ENCODE assay signal across 8 cellular contexts in genomic region chr11:63999349-64000025, GRCh38. TPM values are rescaled to one million over a fixed set of nuclear protein-coding genes. Genes with fewer than 3 reads are reported as not detected.
A peak's percentile ranks its signal among the peaks of the same experiment; 100 is the strongest.
DNase-seq lines count a peak whose midpoint lies in the region; ATAC-seq and TF ChIP-seq lines count a peak whose summit lies in the region.

No MANE protein-coding gene starts in this region.

- H3K9me3 Mint-ChIP-seq in T-cell: no peaks in the 10 kb centered on the region

- peaks cover 13% of the 10 kb centered on the region for H3K36me3 ChIP-seq in GM06990 (ENCODE audit: control insufficient read depth, insufficient read depth, low read length)

- no peaks in the 10 kb centered on the region for H3K27me3 ChIP-seq in GM06990 (replicated peaks; ENCODE audit: control insufficient read depth, insufficient read depth, low read length)

- peaks cover 17% of the 10 kb centered on the region for H3K36me3 Mint-ChIP-seq in T-cell

- peak overlapping the region in 2 of 3 donors; percentile 45 to 61 for H3K4me3 Mint-ChIP-seq in T-cell

- ATAC-seq in T-cell (replicated peaks in 1 of 4) (peak; percentile 48 to 63 (median 58)), GM19395 (IDR thresholded peaks at IDR 0.05; ENCODE audit: unreplicated experiment) (no peak)

- CTCF ChIA-PET in T-cell (lab: Charles Lee): no interaction called here

- POLR2A ChIA-PET in T-cell (lab: Charles Lee): interaction anchor here in 1 of 2 donors (0.6 kb wide), 1 partner anchor 1475 kb away, joined by 4 read pairs; no protein-coding TSS in a partner anchor

- H3K4me3 ChIP-seq in GM06990 (replicated peaks; ENCODE audit: low read depth, low read length): no peak overlapping the region
- peak overlapping the region; percentile 12 for H3K4me3 ChIP-seq in astrocyte of the cerebellum (ENCODE audit: low read depth, low read length)

- TF ChIP-seq CTCF in GM06990 (IDR thresholded peaks at IDR 0.05; ENCODE audit: insufficient read depth, low read length, poor library complexity, severe bottlenecking): no peak
- TF ChIP-seq CTCF in astrocyte of the cerebellum (IDR thresholded peaks at IDR 0.05; ENCODE audit: low read depth, low read length, missing control alignments): no peak

- peaks cover 8 to 17% (median 16%) of the 10 kb centered on the region in 3 donors for H3K4me1 Mint-ChIP-seq in T-cell

- in situ Hi-C loops in astrocyte of the cerebellum (cut with HindIII; ENCODE audit: low sequenced_read_pairs): loop anchor here (5.0 to 10.0 kb wide), 3 partner anchors 75 to 163 kb away; no protein-coding TSS in a partner anchor

- H3K27ac Mint-ChIP-seq in T-cell: no peak overlapping the region

- peak; percentile 59 for DNase-seq in GM06990 (ENCODE audit: extremely low read depth, insufficient read length)
- DNase-seq in T-cell: peak; percentile 23 to 67 (median 50)
- no peak for DNase-seq in astrocyte of the cerebellum (ENCODE audit: low read depth)
- peak; percentile 4 for DNase-seq in kidney glomerular epithelial cell (lab: John Stamatoyannopoulos, UW)
- DNase-seq in stimulated activated CD8-positive, alpha-beta memory T cell treated with anti-CD3 and anti-CD28 coated beads, Interleukin-12 subunit alpha, Interleukin-12 subunit beta, amount 100 ng/mL, for 4 hours (ENCODE audit: low read depth): peak; percentile 52
- DNase-seq in DMS53 treated with DMSO at 0.1 percent for 48 hours (lab: John Stamatoyannopoulos, UW; ENCODE audit: unreplicated experiment): no peak
- DNase-seq in hepatic stellate cell (ENCODE audit: low spot score): no peak

- no peaks in the 10 kb centered on the region for H3K27me3 Mint-ChIP-seq in T-cell

RNA-seq across cellular contexts. Expression of gene OTUB1, which starts 13.2 kb away (rescaled TPM):
- total RNA-seq in T-cell: 10 to 100 TPM; 63.1 to 76.7 (median 67.2) TPM

RNA-seq across cellular contexts. Expression of gene COX8A, which starts 25.1 kb away (rescaled TPM):
- total RNA-seq in T-cell: 100 to 1,000 TPM; 108 to 152 (median 125) TPM

RNA-seq across cellular contexts. Expression of gene FLRT1, which starts 36.2 kb away (rescaled TPM):
- total RNA-seq in T-cell: not detected

Comparison
In these comparisons a context has a peak if more than half of its experiments do, and no peak if none do; other contexts are left out.
1. DNase-seq: peak in GM06990 (single experiment), T-cell (34 of 34), kidney glomerular epithelial cell (single experiment) and stimulated activated CD8-positive, alpha-beta memory T cell treated with anti-CD3 and anti-CD28 coated beads, Interleukin-12 subunit alpha, Interleukin-12 subunit beta, amount 100 ng/mL, for 4 hours (single experiment); none in astrocyte of the cerebellum (single experiment), DMS53 treated with DMSO at 0.1 percent for 48 hours (single experiment) and hepatic stellate cell (single experiment).